In the genomic region with DNA sequence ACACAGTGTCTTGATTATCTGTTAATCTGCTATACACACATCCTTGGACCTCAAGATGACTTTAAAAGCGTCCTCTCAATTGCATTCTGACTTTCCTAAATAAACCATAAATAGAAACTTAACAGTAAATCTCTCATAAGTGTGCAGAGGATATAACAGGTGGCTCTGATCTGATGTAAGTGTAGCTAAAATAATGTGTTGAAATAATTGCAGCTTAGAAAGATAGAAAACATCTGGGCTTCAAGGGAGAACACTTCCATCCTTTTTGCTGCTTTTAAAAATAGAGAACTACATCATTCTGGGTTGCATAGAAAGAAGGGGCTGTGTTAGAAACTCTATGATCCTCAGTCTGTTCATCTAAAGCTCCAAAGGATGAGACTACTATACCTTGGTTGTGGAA, we compare ENCODE assay signal across 28 cellular contexts.
"Had no signal": no experiment of that assay in that cellular context is flagged by ENCODE, and none has a peak within 500 bp of the region (broad histone marks: within the 10 kb centered on the region; RNA-seq: fewer than 3 reads in every experiment).

No MANE protein-coding gene starts in this region.

- H3K4me3 ChIP-seq: adrenal gland, body of pancreas, esophagus muscularis mucosa, heart right ventricle, neural progenitor cell, right atrium auricular region, tibial nerve had no signal

- H3K4me1 ChIP-seq: adrenal gland, body of pancreas, esophagus muscularis mucosa, foreskin keratinocyte, heart right ventricle, right atrium auricular region, tibial nerve had no signal

- FAIRE-seq: colon, islet of Langerhans had no signal

- H3K4me2 ChIP-seq: neural progenitor cell had no signal

- H2AFZ ChIP-seq: neural progenitor cell had no signal

- H3K27me3 Mint-ChIP-seq: activated CD4-positive, alpha-beta T cell treated with anti-CD3 and anti-CD28 coated beads for 36 hours; activated CD8-positive, alpha-beta memory T cell treated with anti-CD3 and anti-CD28 coated beads, Interleukin-2, amount 10 ng/mL, durations not matched to agents 7 days and 5 days; activated naive CD8-positive, alpha-beta T cell had no signal

- DNase-seq: activated B cell treated with CpG ODN at 0.5 μM for 24 hours; activated CD4-positive, alpha-beta T cell treated with anti-CD3 and anti-CD28 coated beads for 36 hours; activated CD8-positive, alpha-beta memory T cell treated with anti-CD3 and anti-CD28 coated beads, Interleukin-2, amount 10 ng/mL, durations not matched to agents 7 days and 5 days; activated CD8-positive, alpha-beta T cell treated with anti-CD3 and anti-CD28 coated beads, Interleukin-2, amount 10 ng/mL, durations not matched to agents 7 days and 5 days; activated naive CD4-positive, alpha-beta T cell; activated T-cell treated with anti-CD3 and anti-CD28 coated beads, Interleukin-2, amount 50 U/mL, for 48 hours; adrenal gland; aorta; body of pancreas; dermis blood vessel endothelial cell; effector CD4-positive, alpha-beta T cell; foreskin keratinocyte; heart right ventricle; left ventricle myocardium superior; midbrain; natural killer cell; occipital lobe; stimulated activated CD4-positive, alpha-beta T cell treated with anti-CD3 and anti-CD28 coated beads, Interleukin-2, amount 100 ng/mL, for 48 hours; stimulated activated naive CD4-positive, alpha-beta T cell treated with Interleukin-2 at 50 U/mL for 16 hours; T-helper 1 cell had no signal

- ATAC-seq: activated CD4-positive, alpha-beta T cell treated with anti-CD3 and anti-CD28 coated beads for 36 hours; activated CD8-positive, alpha-beta memory T cell treated with anti-CD3 and anti-CD28 coated beads, Interleukin-2, amount 10 ng/mL, durations not matched to agents 7 days and 5 days; activated CD8-positive, alpha-beta T cell treated with anti-CD3 and anti-CD28 coated beads, Interleukin-2, amount 10 ng/mL, durations not matched to agents 7 days and 5 days; body of pancreas; foreskin keratinocyte; left ventricle myocardium superior; natural killer cell had no signal

- H3K4me1 Mint-ChIP-seq: activated B cell treated with CpG ODN at 0.5 μM for 24 hours; activated CD4-positive, alpha-beta T cell treated with anti-CD3 and anti-CD28 coated beads for 36 hours; activated CD8-positive, alpha-beta memory T cell treated with anti-CD3 and anti-CD28 coated beads, Interleukin-2, amount 10 ng/mL, durations not matched to agents 7 days and 5 days; natural killer cell; neural progenitor cell had no signal

- H3K4me3 Mint-ChIP-seq: activated B cell treated with CpG ODN at 0.5 μM for 24 hours; activated CD4-positive, alpha-beta T cell treated with anti-CD3 and anti-CD28 coated beads for 36 hours; activated CD8-positive, alpha-beta memory T cell treated with anti-CD3 and anti-CD28 coated beads, Interleukin-2, amount 10 ng/mL, durations not matched to agents 7 days and 5 days; activated CD8-positive, alpha-beta T cell treated with anti-CD3 and anti-CD28 coated beads, Interleukin-2, amount 10 ng/mL, durations not matched to agents 7 days and 5 days; activated naive CD8-positive, alpha-beta T cell; natural killer cell; neural progenitor cell; T-helper 2 cell treated with Interferon-gamma antibody and Interleukin-4, amounts not matched to agents 5 μg/mL and 100 μg/mL, for 36 hours had no signal

- H3K27ac ChIP-seq: adrenal gland, body of pancreas, foreskin keratinocyte, heart right ventricle, neural progenitor cell, right atrium auricular region, tibial nerve had no signal

- H3K9ac ChIP-seq: neural progenitor cell had no signal

- H3K9me3 ChIP-seq: adrenal gland, body of pancreas, esophagus muscularis mucosa, heart right ventricle, right atrium auricular region, tibial nerve had no signal

- H3K9me3 Mint-ChIP-seq: activated B cell treated with CpG ODN at 0.5 μM for 24 hours; T-helper 2 cell treated with Interferon-gamma antibody and Interleukin-4, amounts not matched to agents 5 μg/mL and 100 μg/mL, for 36 hours had no signal

- H3K36me3 ChIP-seq: adrenal gland, esophagus muscularis mucosa, heart right ventricle, neural progenitor cell, right atrium auricular region, tibial nerve had no signal

- H3K27ac Mint-ChIP-seq: activated B cell treated with CpG ODN at 0.5 μM for 24 hours; activated CD4-positive, alpha-beta T cell treated with anti-CD3 and anti-CD28 coated beads for 36 hours; activated CD8-positive, alpha-beta memory T cell treated with anti-CD3 and anti-CD28 coated beads, Interleukin-2, amount 10 ng/mL, durations not matched to agents 7 days and 5 days; activated CD8-positive, alpha-beta T cell treated with anti-CD3 and anti-CD28 coated beads, Interleukin-2, amount 10 ng/mL, durations not matched to agents 7 days and 5 days; activated naive CD8-positive, alpha-beta T cell; natural killer cell; neural progenitor cell; T-helper 2 cell treated with Interferon-gamma antibody and Interleukin-4, amounts not matched to agents 5 μg/mL and 100 μg/mL, for 36 hours had no signal

- H3K36me3 Mint-ChIP-seq: activated CD8-positive, alpha-beta memory T cell treated with anti-CD3 and anti-CD28 coated beads, Interleukin-2, amount 10 ng/mL, durations not matched to agents 7 days and 5 days; activated naive CD8-positive, alpha-beta T cell; natural killer cell; neural progenitor cell had no signal

- H3K27me3 ChIP-seq: adrenal gland, body of pancreas, esophagus muscularis mucosa, foreskin keratinocyte, heart right ventricle, right atrium auricular region, tibial nerve had no signal
